1 cellular context compared by ENCODE assay signal in genomic region chr1:16972210-16972916, GRCh38.
TF ChIP-seq lines count a peak whose summit lies in the region.

No MANE protein-coding gene starts in this region.

TF ChIP-seq in WTC11, 78 proteins besides CTCF, POLR2A, EP300 and RAD21 (continued from another document):
- TF ChIP-seq ZNF281 (CRISPR knock-in tag; IDR thresholded peaks at IDR 0.05): no peak
- no peak for TF ChIP-seq TEAD1 (CRISPR knock-in tag; IDR thresholded peaks at IDR 0.05)
- TF ChIP-seq ATF2 (CRISPR knock-in tag; IDR thresholded peaks at IDR 0.05; ENCODE audit: borderline replicate concordance, low read depth): no peak
- TF ChIP-seq ARID4B (CRISPR knock-in tag; IDR thresholded peaks at IDR 0.05; ENCODE audit: borderline replicate concordance): no peak
- TF ChIP-seq ATF1 (CRISPR knock-in tag; IDR thresholded peaks at IDR 0.05): no peak
- no peak for TF ChIP-seq JAZF1 (CRISPR knock-in tag; IDR thresholded peaks at IDR 0.05)
